8 cellular contexts compared by ENCODE assay signal in genomic region chr9:137241490-137242328, GRCh38. TPM values are rescaled to one million over a fixed set of nuclear protein-coding genes. Genes with fewer than 3 reads are reported as not detected.
DNase-seq lines count a peak whose midpoint lies in the region; ATAC-seq and TF ChIP-seq lines count a peak whose summit lies in the region.

No MANE protein-coding gene starts in this region.

- intact Hi-C loops in OCI-LY7 (cut with micrococcal nuclease; ENCODE audit: unreplicated experiment) = loop anchor here (1.0 to 2.0 kb wide), 2 partner anchors 14 to 35 kb away; partner anchors contain the start of genes NELFB and TOR4A
- intact Hi-C loops in psoas muscle (cut with DNase I) = no loop called here
- intact Hi-C loops in uterus (cut with DNase I; ENCODE audit: low total_unique reads) = no loop called here

- H3K4me1 Mint-ChIP-seq in CD8-positive, alpha-beta memory T cell = peaks cover 15 to 46% (median 17%) of the 10 kb centered on the region in 3 donors
- H3K4me1 Mint-ChIP-seq in glutamatergic neuron (ENCODE audit: low read depth, unreplicated experiment) = peaks cover 16% of the 10 kb centered on the region

- WGBS in psoas muscle, 3 donors = 1 to 2% (median 1%) methylated on average over 37 to 84 of the region's 84 CpGs

- no TSS peak for BruUV-seq in OCI-LY7 (replicated peaks; lab: Mats Ljungman, UMichigan)

- CTCF ChIA-PET in CD8-positive, alpha-beta memory T cell (lab: Charles Lee) = interaction anchor here (1.0 to 4.4 kb wide), 13 partner anchors 13 to 451 kb away, joined by 3 to 43 read pairs (median 3); partner anchors contain the start of genes ANAPC2, NELFB, RNF224 and SSNA1
- CTCF ChIA-PET in OCI-LY7 (lab: Charles Lee; ENCODE audit: unreplicated experiment) = interaction anchor here (1.0 kb wide), 1 partner anchor 105 kb away, joined by 3 read pairs; no protein-coding TSS in a partner anchor

- peaks cover 0 to 4% of the 10 kb centered on the region in 2 donors for H3K27me3 Mint-ChIP-seq in CD8-positive, alpha-beta memory T cell
- peaks cover 15% of the 10 kb centered on the region for H3K27me3 Mint-ChIP-seq in glutamatergic neuron (ENCODE audit: unreplicated experiment)

- H3K27ac ChIP-seq in CD8-positive, alpha-beta memory T cell (ENCODE audit: low read depth, low read length) = peak overlapping the region; percentile 72
- H3K27ac ChIP-seq in OCI-LY7 (ENCODE audit: low read depth, low read length, poor library complexity, severe bottlenecking) = peak overlapping the region; percentile 44
- H3K27ac ChIP-seq in psoas muscle = peak overlapping the region; percentile 98
- H3K27ac ChIP-seq in uterus = peak overlapping the region; percentile 91 to 97

- no peak for TF ChIP-seq CTCF in OCI-LY7 (conservative IDR thresholded peaks at IDR 0.05; ENCODE audit: low read length)
- no peak for TF ChIP-seq CTCF in glutamatergic neuron (IDR thresholded peaks at IDR 0.05; ENCODE audit: partially characterized antibody, unreplicated experiment)
- TF ChIP-seq CTCF in psoas muscle (IDR thresholded peaks at IDR 0.05) = no peak
- TF ChIP-seq CTCF in uterus (IDR thresholded peaks at IDR 0.05) = no peak

- peak overlapping the region; percentile 81 to 88 (median 86) for H3K4me3 Mint-ChIP-seq in CD8-positive, alpha-beta memory T cell
- H3K4me3 Mint-ChIP-seq in glutamatergic neuron (ENCODE audit: unreplicated experiment) = peak overlapping the region; percentile 89

- peak in 3 of 5 donors; percentile 63 to 82 (median 66) for DNase-seq in CD8-positive, alpha-beta memory T cell
- peak; percentile 50 for DNase-seq in HCEC 1CT
- DNase-seq in OCI-LY7 (ENCODE audit: low spot score) = peak; percentile 55
- peak; percentile 39 to 65 (median 53) for DNase-seq in activated naive CD4-positive, alpha-beta T cell (lab: John Stamatoyannopoulos, UW)
- no peak for DNase-seq in glutamatergic neuron
- DNase-seq in psoas muscle = peak; percentile 79 to 88
- DNase-seq in uterus = peak; percentile 64 to 70
- DNase-seq in occipital lobe (lab: John Stamatoyannopoulos, UW) = no peak

- peak overlapping the region; percentile 46 for H3K4me3 ChIP-seq in CD8-positive, alpha-beta memory T cell (ENCODE audit: low read length)
- H3K4me3 ChIP-seq in OCI-LY7 (ENCODE audit: low read depth, low read length, poor library complexity, severe bottlenecking) (peak overlapping the region; percentile 98), psoas muscle (peak overlapping the region; percentile 97), uterus (peak overlapping the region; percentile 76 to 88)

- peaks cover 0 to 22% (median 5%) of the 10 kb centered on the region in 3 donors for H3K36me3 Mint-ChIP-seq in CD8-positive, alpha-beta memory T cell
- H3K36me3 Mint-ChIP-seq in glutamatergic neuron (ENCODE audit: unreplicated experiment) = no peaks in the 10 kb centered on the region

- H3K9me3 Mint-ChIP-seq in CD8-positive, alpha-beta memory T cell = no peaks in the 10 kb centered on the region
- H3K9me3 Mint-ChIP-seq in glutamatergic neuron (ENCODE audit: unreplicated experiment) = peaks cover 5% of the 10 kb centered on the region

- ATAC-seq in psoas muscle = peak; percentile 23 to 48 (median 34)

- peaks cover 10% of the 10 kb centered on the region for H3K36me3 ChIP-seq in CD8-positive, alpha-beta memory T cell (ENCODE audit: insufficient read depth, low read length)
- H3K36me3 ChIP-seq in OCI-LY7 (ENCODE audit: insufficient read depth, low read length) (peaks cover 28% of the 10 kb centered on the region), psoas muscle (ENCODE audit: insufficient read depth in 1 of 2, low read depth in 1 of 2) (peaks cover 0 to 23% of the 10 kb centered on the region in 2 donors), uterus (no peaks in the 10 kb centered on the region)

- no peaks in the 10 kb centered on the region for H3K27me3 ChIP-seq in CD8-positive, alpha-beta memory T cell (ENCODE audit: insufficient read depth, low read length, poor library complexity, severe bottlenecking)
- H3K27me3 ChIP-seq in psoas muscle (ENCODE audit: insufficient read depth in 3 of 3, low read length in 2 of 3) (no peaks in the 10 kb centered on the region), uterus (no peaks in the 10 kb centered on the region)

- no peaks in the 10 kb centered on the region for H3K9me2 ChIP-seq in OCI-LY7 (ENCODE audit: insufficient read depth, low read length)

- H3K4me1 ChIP-seq in CD8-positive, alpha-beta memory T cell (ENCODE audit: insufficient read depth, low read length) = peaks cover 14% of the 10 kb centered on the region
- peaks cover 54% of the 10 kb centered on the region for H3K4me1 ChIP-seq in OCI-LY7 (ENCODE audit: insufficient read depth, low read length, poor library complexity, severe bottlenecking)
- peaks cover 62% of the 10 kb centered on the region for H3K4me1 ChIP-seq in psoas muscle
- peaks cover under 1 to 6% of the 10 kb centered on the region in 2 donors for H3K4me1 ChIP-seq in uterus

- POLR2A ChIA-PET in CD8-positive, alpha-beta memory T cell (lab: Charles Lee) = interaction anchor here (1.0 to 3.4 kb wide), 10 partner anchors 14 to 442 kb away, joined by 3 to 83 read pairs (median 11); partner anchors contain the start of genes MAN1B1, NELFB, RNF208 and SAPCD2
- POLR2A ChIA-PET in OCI-LY7 (lab: Charles Lee) = interaction anchor here (1.0 to 3.3 kb wide), 6 partner anchors 12 to 174 kb away, joined by 3 to 26 read pairs (median 3); partner anchors contain the start of genes NELFB and SAPCD2

- no peak for TF ChIP-seq POLR2A in uterus (IDR thresholded peaks at IDR 0.05)

- no peak overlapping the region for H2AFZ ChIP-seq in OCI-LY7 (ENCODE audit: low read length)

- peak overlapping the region in 6 of 8 donors; percentile 67 to 94 (median 80) for H3K27ac Mint-ChIP-seq in CD8-positive, alpha-beta memory T cell
- H3K27ac Mint-ChIP-seq in glutamatergic neuron (ENCODE audit: unreplicated experiment) = peak overlapping the region; percentile 43

- H4K20me1 ChIP-seq in OCI-LY7 (ENCODE audit: insufficient read depth, low read length) = peaks cover 14% of the 10 kb centered on the region

- H3K79me2 ChIP-seq in OCI-LY7 (ENCODE audit: insufficient read depth, low read depth, low read length) = peaks cover 34% of the 10 kb centered on the region

- peak overlapping the region; percentile 99 for H3K4me2 ChIP-seq in OCI-LY7 (ENCODE audit: low read length)

- no peaks in the 10 kb centered on the region for H3K9me3 ChIP-seq in CD8-positive, alpha-beta memory T cell (ENCODE audit: low read length)
- H3K9me3 ChIP-seq in OCI-LY7 (ENCODE audit: low read length) (no peaks in the 10 kb centered on the region), psoas muscle (no peaks in the 10 kb centered on the region), uterus (no peaks in the 10 kb centered on the region)

RNA-seq across cellular contexts. Expression of gene TUBB4B, which starts 0.6 kb away (rescaled TPM):
- total RNA-seq in CD8-positive, alpha-beta memory T cell = 100 to 1,000 TPM; 322 to 331 TPM
- polyA plus RNA-seq in CD8-positive, alpha-beta memory T cell = 64.6 TPM
- 376 and 417 TPM in 2 replicates for total RNA-seq in OCI-LY7 (2014; rRNA removed; shearing (Covaris generic))
- total RNA-seq in OCI-LY7 (2022) = 402 and 443 TPM in 2 replicates
- total RNA-seq in glutamatergic neuron (ENCODE audit: unreplicated experiment) = 192 TPM
- total RNA-seq in psoas muscle = 100 to 1,000 TPM; 111 to 273 (median 230) TPM
- 100 to 1,000 TPM; 350 to 838 (median 389) TPM for polyA plus RNA-seq in psoas muscle
- 100 to 1,000 TPM in 3 of 4 donors, 10 to 100 TPM in 1; 91.5 to 174 (median 139) TPM for total RNA-seq in uterus
- total RNA-seq in occipital lobe = 68.9 TPM

RNA-seq across cellular contexts. Expression of gene STPG3, which starts 9.4 kb away (rescaled TPM):
- under 1 TPM; 0.27 to 0.28 TPM for total RNA-seq in CD8-positive, alpha-beta memory T cell
- polyA plus RNA-seq in CD8-positive, alpha-beta memory T cell = not detected
- total RNA-seq in OCI-LY7 (2014; rRNA removed; shearing (Covaris generic)) = 0.73 TPM in 1 of 2 replicates, not detected in the other
- total RNA-seq in OCI-LY7 (2022) = 1.7 and 2.7 TPM in 2 replicates
- total RNA-seq in glutamatergic neuron (ENCODE audit: unreplicated experiment) = not detected
- not detected for total RNA-seq in psoas muscle
- under 1 TPM in 1 of 3 donors, not detected in 2; 0.08 TPM for polyA plus RNA-seq in psoas muscle
- not detected for total RNA-seq in uterus
- not detected for total RNA-seq in occipital lobe

RNA-seq across cellular contexts. Expression of gene SLC34A3, which starts 11.0 kb away (rescaled TPM):
- total RNA-seq in CD8-positive, alpha-beta memory T cell = not detected
- not detected for polyA plus RNA-seq in CD8-positive, alpha-beta memory T cell
- 0.15 TPM in 1 of 2 replicates, not detected in the other for total RNA-seq in OCI-LY7 (2014; rRNA removed; shearing (Covaris generic))
- not detected in 2 replicates for total RNA-seq in OCI-LY7 (2022)
- total RNA-seq in glutamatergic neuron (ENCODE audit: unreplicated experiment) = not detected
- not detected for total RNA-seq in psoas muscle
- polyA plus RNA-seq in psoas muscle = not detected
- under 1 TPM in 1 of 4 donors, not detected in 3; 0.48 TPM for total RNA-seq in uterus
- total RNA-seq in occipital lobe = 0.16 TPM

RNA-seq across cellular contexts. Expression of gene NELFB, which starts 13.4 kb away (rescaled TPM):
- 10 to 100 TPM; 67.5 to 72.0 TPM for total RNA-seq in CD8-positive, alpha-beta memory T cell
- 34.8 TPM for polyA plus RNA-seq in CD8-positive, alpha-beta memory T cell
- 59.5 and 62.6 TPM in 2 replicates for total RNA-seq in OCI-LY7 (2014; rRNA removed; shearing (Covaris generic))
- total RNA-seq in OCI-LY7 (2022) (74.8 and 76.1 TPM in 2 replicates), glutamatergic neuron (ENCODE audit: unreplicated experiment) (48.5 TPM), psoas muscle (10 to 100 TPM; 39.1 to 53.7 (median 42.8) TPM), uterus (10 to 100 TPM; 17.1 to 46.5 (median 43.2) TPM), occipital lobe (44.8 TPM)
- 10 to 100 TPM; 43.2 to 74.3 (median 58.5) TPM for polyA plus RNA-seq in psoas muscle

RNA-seq across cellular contexts. Expression of gene RNF224, which starts 14.4 kb away (rescaled TPM):
- total RNA-seq in CD8-positive, alpha-beta memory T cell = not detected
- not detected for polyA plus RNA-seq in CD8-positive, alpha-beta memory T cell
- total RNA-seq in OCI-LY7 (2014; rRNA removed; shearing (Covaris generic)) = 0.13 TPM in 1 of 2 replicates, not detected in the other
- 0.30 TPM in 1 of 2 replicates, not detected in the other for total RNA-seq in OCI-LY7 (2022)
- total RNA-seq in glutamatergic neuron (ENCODE audit: unreplicated experiment) = 0.39 TPM
- total RNA-seq in psoas muscle = not detected
- under 1 TPM in 1 of 3 donors, not detected in 2; 0.01 TPM for polyA plus RNA-seq in psoas muscle
- under 1 TPM in 1 of 4 donors, not detected in 3; 0.21 TPM for total RNA-seq in uterus
- not detected for total RNA-seq in occipital lobe

Comparison
In these comparisons a context has a peak if more than half of its experiments do, and no peak if none do; other contexts are left out.
1. DNase-seq: peak in CD8-positive, alpha-beta memory T cell (3 of 5), HCEC 1CT (single experiment), OCI-LY7 (single experiment), activated naive CD4-positive, alpha-beta T cell (4 of 4), psoas muscle (2 of 2) and uterus (2 of 2); none in glutamatergic neuron (single experiment) and occipital lobe (single experiment).
2. H3K27ac ChIP-seq: peak in every context shown above with its lines; median percentile 98 in psoas muscle; 94 in uterus; 72 in CD8-positive, alpha-beta memory T cell; 44 in OCI-LY7.
3. H3K4me3 ChIP-seq: peak in every context shown above with its lines; median percentile 98 in OCI-LY7; 97 in psoas muscle; 82 in uterus; 46 in CD8-positive, alpha-beta memory T cell.